1 cellular context compared by ENCODE assay signal in the genomic region with DNA sequence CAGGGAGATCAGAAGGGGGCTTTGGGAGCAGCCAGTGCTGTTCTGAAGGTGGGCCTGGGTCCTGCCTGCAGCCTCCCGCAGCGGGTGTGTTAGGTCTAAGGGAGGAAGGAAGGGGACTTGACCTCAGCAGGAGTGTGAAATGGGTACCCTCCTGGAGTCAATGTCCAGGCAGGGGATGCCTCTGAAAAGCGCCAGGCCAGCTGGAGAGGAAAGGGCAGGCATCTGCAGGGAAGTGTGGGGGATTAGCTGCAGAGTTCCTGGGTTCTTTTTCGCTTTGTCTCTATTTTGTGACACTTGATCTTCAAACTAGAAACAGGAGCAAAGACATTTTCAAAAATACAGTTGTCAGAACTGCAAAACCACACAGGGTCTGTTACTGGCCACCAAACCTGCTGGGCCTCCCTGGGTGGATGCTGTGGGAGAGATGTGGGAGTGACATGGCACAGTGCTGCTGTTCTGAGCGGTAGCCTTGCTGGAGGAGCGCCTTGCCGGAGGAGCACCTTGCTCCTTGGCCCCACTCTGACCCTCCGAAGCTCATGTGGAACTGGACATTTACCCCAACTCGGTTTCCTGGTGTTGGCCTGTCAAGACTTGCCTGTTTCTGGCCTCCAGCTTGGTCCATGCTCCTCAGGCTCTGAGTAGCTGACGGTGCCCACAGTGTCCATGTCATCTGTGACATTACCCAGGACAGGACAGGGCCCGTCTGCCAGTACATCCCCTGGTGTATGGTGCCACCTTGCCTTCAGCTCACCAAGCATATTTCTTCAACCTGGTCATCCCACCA.
TF ChIP-seq lines count a peak whose summit lies in the region.

No MANE protein-coding gene starts in this region.

TF ChIP-seq in K562, 482 proteins besides CTCF, POLR2A, EP300 and RAD21 (continued from another document and continues in another):
- TF ChIP-seq ZNF175 (CRISPR knock-in tag; IDR thresholded peaks at IDR 0.05; ENCODE audit: low read depth) (no peak), NRF1 (conservative IDR thresholded peaks at IDR 0.05 in 1 of 2, IDR thresholded peaks at IDR 0.05 in 1 of 2) (no peak), GATAD2B (IDR thresholded peaks at IDR 0.05; ENCODE audit: borderline replicate concordance) (no peak), NFRKB (IDR thresholded peaks at IDR 0.05; ENCODE audit: low read depth) (no peak), MBD2 (IDR thresholded peaks at IDR 0.05; ENCODE audit: borderline replicate concordance, low read depth) (no peak), ZNF282 (CRISPR knock-in tag; IDR thresholded peaks at IDR 0.05) (0 out of 2 replicates have a peak, but pooled peaks have one; percentile 69), ATF1 (CRISPR knock-in tag; IDR thresholded peaks at IDR 0.05) (0 out of 2 replicates have a peak, but pooled peaks have one; percentile 1), ATF1 (tag; IDR thresholded peaks at IDR 0.05) (no peak), ZNF764 (CRISPR knock-in tag; IDR thresholded peaks at IDR 0.05; ENCODE audit: low read depth) (no peak), NR3C1 (CRISPR knock-in tag; IDR thresholded peaks at IDR 0.05) (0 out of 2 replicates have a peak, but pooled peaks have one; percentile 46), ILF3 (IDR thresholded peaks at IDR 0.05; ENCODE audit: borderline replicate concordance) (no peak), ELF2 (CRISPR knock-in tag; IDR thresholded peaks at IDR 0.05) (no peak), SRSF9 (IDR thresholded peaks at IDR 0.05; ENCODE audit: borderline replicate concordance, low read depth, low read length) (no peak), POLR3A (IDR thresholded peaks at IDR 0.05; ENCODE audit: borderline replicate concordance, extremely low read depth, insufficient read depth, insufficient read length) (no peak), IRF2 (CRISPR knock-in tag; IDR thresholded peaks at IDR 0.05) (peak; percentile 77; the same call in 1 of the 2 replicates), NCOR1 (IDR thresholded peaks at IDR 0.05) (no peak), HDAC8 (tag; IDR thresholded peaks at IDR 0.05) (no peak), FOXJ2 (tag; IDR thresholded peaks at IDR 0.05) (no peak), SPI1 (IDR thresholded peaks at IDR 0.05; ENCODE audit: borderline replicate concordance, low read depth, low read length) (no peak), DNMT1 (IDR thresholded peaks at IDR 0.05) (no peak), ZNF232 (CRISPR knock-in tag; IDR thresholded peaks at IDR 0.05) (no peak)
- TF ChIP-seq, protein P1, sequence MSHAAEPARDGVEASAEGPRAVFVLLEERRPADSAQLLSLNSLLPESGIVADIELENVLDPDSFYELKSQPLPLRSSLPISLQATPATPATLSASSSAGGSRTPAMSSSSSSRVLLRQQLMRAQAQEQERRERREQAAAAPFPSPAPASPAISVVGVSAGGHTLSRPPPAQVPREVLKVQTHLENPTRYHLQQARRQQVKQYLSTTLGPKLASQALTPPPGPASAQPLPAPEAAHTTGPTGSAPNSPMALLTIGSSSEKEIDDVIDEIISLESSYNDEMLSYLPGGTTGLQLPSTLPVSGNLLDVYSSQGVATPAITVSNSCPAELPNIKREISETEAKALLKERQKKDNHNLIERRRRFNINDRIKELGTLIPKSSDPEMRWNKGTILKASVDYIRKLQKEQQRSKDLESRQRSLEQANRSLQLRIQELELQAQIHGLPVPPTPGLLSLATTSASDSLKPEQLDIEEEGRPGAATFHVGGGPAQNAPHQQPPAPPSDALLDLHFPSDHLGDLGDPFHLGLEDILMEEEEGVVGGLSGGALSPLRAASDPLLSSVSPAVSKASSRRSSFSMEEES (CRISPR knock-in tag; IDR thresholded peaks at IDR 0.05), result no peak
- TF ChIP-seq, protein P2, sequence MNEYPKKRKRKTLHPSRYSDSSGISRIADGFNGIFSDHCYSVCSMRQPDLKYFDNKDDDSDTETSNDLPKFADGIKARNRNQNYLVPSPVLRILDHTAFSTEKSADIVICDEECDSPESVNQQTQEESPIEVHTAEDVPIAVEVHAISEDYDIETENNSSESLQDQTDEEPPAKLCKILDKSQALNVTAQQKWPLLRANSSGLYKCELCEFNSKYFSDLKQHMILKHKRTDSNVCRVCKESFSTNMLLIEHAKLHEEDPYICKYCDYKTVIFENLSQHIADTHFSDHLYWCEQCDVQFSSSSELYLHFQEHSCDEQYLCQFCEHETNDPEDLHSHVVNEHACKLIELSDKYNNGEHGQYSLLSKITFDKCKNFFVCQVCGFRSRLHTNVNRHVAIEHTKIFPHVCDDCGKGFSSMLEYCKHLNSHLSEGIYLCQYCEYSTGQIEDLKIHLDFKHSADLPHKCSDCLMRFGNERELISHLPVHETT (CRISPR knock-in tag; conservative IDR thresholded peaks at IDR 0.05 in 1 of 2, IDR thresholded peaks at IDR 0.05 in 1 of 2), result no peak
- TF ChIP-seq, protein P3, sequence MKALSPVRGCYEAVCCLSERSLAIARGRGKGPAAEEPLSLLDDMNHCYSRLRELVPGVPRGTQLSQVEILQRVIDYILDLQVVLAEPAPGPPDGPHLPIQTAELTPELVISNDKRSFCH (CRISPR knock-in tag; IDR thresholded peaks at IDR 0.05), result no peak
- TF ChIP-seq, protein P3 (tag; IDR thresholded peaks at IDR 0.05), result no peak
- TF ChIP-seq, protein P4, sequence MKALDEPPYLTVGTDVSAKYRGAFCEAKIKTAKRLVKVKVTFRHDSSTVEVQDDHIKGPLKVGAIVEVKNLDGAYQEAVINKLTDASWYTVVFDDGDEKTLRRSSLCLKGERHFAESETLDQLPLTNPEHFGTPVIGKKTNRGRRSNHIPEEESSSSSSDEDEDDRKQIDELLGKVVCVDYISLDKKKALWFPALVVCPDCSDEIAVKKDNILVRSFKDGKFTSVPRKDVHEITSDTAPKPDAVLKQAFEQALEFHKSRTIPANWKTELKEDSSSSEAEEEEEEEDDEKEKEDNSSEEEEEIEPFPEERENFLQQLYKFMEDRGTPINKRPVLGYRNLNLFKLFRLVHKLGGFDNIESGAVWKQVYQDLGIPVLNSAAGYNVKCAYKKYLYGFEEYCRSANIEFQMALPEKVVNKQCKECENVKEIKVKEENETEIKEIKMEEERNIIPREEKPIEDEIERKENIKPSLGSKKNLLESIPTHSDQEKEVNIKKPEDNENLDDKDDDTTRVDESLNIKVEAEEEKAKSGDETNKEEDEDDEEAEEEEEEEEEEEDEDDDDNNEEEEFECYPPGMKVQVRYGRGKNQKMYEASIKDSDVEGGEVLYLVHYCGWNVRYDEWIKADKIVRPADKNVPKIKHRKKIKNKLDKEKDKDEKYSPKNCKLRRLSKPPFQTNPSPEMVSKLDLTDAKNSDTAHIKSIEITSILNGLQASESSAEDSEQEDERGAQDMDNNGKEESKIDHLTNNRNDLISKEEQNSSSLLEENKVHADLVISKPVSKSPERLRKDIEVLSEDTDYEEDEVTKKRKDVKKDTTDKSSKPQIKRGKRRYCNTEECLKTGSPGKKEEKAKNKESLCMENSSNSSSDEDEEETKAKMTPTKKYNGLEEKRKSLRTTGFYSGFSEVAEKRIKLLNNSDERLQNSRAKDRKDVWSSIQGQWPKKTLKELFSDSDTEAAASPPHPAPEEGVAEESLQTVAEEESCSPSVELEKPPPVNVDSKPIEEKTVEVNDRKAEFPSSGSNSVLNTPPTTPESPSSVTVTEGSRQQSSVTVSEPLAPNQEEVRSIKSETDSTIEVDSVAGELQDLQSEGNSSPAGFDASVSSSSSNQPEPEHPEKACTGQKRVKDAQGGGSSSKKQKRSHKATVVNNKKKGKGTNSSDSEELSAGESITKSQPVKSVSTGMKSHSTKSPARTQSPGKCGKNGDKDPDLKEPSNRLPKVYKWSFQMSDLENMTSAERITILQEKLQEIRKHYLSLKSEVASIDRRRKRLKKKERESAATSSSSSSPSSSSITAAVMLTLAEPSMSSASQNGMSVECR (CRISPR knock-in tag; IDR thresholded peaks at IDR 0.05), result peak; percentile 69
- TF ChIP-seq, protein P5, sequence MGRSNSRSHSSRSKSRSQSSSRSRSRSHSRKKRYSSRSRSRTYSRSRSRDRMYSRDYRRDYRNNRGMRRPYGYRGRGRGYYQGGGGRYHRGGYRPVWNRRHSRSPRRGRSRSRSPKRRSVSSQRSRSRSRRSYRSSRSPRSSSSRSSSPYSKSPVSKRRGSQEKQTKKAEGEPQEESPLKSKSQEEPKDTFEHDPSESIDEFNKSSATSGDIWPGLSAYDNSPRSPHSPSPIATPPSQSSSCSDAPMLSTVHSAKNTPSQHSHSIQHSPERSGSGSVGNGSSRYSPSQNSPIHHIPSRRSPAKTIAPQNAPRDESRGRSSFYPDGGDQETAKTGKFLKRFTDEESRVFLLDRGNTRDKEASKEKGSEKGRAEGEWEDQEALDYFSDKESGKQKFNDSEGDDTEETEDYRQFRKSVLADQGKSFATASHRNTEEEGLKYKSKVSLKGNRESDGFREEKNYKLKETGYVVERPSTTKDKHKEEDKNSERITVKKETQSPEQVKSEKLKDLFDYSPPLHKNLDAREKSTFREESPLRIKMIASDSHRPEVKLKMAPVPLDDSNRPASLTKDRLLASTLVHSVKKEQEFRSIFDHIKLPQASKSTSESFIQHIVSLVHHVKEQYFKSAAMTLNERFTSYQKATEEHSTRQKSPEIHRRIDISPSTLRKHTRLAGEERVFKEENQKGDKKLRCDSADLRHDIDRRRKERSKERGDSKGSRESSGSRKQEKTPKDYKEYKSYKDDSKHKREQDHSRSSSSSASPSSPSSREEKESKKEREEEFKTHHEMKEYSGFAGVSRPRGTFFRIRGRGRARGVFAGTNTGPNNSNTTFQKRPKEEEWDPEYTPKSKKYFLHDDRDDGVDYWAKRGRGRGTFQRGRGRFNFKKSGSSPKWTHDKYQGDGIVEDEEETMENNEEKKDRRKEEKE (IDR thresholded peaks at IDR 0.05; ENCODE audit: borderline replicate concordance in 1 of 2, control insufficient read depth in 1 of 2, low read depth in 2 of 2, low read length in 1 of 2), result no peak
- TF ChIP-seq, protein P6, sequence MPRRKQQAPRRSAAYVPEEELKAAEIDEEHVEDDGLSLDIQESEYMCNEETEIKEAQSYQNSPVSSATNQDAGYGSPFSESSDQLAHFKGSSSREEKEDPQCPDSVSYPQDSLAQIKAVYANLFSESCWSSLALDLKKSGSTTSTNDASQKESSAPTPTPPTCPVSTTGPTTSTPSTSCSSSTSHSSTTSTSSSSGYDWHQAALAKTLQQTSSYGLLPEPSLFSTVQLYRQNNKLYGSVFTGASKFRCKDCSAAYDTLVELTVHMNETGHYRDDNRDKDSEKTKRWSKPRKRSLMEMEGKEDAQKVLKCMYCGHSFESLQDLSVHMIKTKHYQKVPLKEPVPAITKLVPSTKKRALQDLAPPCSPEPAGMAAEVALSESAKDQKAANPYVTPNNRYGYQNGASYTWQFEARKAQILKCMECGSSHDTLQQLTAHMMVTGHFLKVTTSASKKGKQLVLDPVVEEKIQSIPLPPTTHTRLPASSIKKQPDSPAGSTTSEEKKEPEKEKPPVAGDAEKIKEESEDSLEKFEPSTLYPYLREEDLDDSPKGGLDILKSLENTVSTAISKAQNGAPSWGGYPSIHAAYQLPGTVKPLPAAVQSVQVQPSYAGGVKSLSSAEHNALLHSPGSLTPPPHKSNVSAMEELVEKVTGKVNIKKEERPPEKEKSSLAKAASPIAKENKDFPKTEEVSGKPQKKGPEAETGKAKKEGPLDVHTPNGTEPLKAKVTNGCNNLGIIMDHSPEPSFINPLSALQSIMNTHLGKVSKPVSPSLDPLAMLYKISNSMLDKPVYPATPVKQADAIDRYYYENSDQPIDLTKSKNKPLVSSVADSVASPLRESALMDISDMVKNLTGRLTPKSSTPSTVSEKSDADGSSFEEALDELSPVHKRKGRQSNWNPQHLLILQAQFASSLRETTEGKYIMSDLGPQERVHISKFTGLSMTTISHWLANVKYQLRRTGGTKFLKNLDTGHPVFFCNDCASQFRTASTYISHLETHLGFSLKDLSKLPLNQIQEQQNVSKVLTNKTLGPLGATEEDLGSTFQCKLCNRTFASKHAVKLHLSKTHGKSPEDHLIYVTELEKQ (CRISPR knock-in tag; IDR thresholded peaks at IDR 0.05), result no peak
- TF ChIP-seq, protein P7, sequence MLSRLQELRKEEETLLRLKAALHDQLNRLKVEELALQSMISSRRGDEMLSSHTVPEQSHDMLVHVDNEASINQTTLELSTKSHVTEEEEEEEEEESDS (CRISPR knock-in tag; IDR thresholded peaks at IDR 0.05), result no peak
- TF ChIP-seq, protein P8, sequence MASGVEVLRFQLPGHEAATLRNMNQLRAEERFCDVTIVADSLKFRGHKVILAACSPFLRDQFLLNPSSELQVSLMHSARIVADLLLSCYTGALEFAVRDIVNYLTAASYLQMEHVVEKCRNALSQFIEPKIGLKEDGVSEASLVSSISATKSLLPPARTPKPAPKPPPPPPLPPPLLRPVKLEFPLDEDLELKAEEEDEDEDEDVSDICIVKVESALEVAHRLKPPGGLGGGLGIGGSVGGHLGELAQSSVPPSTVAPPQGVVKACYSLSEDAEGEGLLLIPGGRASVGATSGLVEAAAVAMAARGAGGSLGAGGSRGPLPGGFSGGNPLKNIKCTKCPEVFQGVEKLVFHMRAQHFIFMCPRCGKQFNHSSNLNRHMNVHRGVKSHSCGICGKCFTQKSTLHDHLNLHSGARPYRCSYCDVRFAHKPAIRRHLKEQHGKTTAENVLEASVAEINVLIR (CRISPR knock-in tag; IDR thresholded peaks at IDR 0.05), result no peak
- TF ChIP-seq, protein P9, sequence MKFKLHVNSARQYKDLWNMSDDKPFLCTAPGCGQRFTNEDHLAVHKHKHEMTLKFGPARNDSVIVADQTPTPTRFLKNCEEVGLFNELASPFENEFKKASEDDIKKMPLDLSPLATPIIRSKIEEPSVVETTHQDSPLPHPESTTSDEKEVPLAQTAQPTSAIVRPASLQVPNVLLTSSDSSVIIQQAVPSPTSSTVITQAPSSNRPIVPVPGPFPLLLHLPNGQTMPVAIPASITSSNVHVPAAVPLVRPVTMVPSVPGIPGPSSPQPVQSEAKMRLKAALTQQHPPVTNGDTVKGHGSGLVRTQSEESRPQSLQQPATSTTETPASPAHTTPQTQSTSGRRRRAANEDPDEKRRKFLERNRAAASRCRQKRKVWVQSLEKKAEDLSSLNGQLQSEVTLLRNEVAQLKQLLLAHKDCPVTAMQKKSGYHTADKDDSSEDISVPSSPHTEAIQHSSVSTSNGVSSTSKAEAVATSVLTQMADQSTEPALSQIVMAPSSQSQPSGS (CRISPR knock-in tag; IDR thresholded peaks at IDR 0.05), result 0 out of 2 replicates have a peak, but pooled peaks have one; percentile 38
- TF ChIP-seq, protein P10, sequence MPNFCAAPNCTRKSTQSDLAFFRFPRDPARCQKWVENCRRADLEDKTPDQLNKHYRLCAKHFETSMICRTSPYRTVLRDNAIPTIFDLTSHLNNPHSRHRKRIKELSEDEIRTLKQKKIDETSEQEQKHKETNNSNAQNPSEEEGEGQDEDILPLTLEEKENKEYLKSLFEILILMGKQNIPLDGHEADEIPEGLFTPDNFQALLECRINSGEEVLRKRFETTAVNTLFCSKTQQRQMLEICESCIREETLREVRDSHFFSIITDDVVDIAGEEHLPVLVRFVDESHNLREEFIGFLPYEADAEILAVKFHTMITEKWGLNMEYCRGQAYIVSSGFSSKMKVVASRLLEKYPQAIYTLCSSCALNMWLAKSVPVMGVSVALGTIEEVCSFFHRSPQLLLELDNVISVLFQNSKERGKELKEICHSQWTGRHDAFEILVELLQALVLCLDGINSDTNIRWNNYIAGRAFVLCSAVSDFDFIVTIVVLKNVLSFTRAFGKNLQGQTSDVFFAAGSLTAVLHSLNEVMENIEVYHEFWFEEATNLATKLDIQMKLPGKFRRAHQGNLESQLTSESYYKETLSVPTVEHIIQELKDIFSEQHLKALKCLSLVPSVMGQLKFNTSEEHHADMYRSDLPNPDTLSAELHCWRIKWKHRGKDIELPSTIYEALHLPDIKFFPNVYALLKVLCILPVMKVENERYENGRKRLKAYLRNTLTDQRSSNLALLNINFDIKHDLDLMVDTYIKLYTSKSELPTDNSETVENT (CRISPR knock-in tag; IDR thresholded peaks at IDR 0.05), result no peak
